Comparison of ENCODE assay signal across 1 cellular context in the genomic region with DNA sequence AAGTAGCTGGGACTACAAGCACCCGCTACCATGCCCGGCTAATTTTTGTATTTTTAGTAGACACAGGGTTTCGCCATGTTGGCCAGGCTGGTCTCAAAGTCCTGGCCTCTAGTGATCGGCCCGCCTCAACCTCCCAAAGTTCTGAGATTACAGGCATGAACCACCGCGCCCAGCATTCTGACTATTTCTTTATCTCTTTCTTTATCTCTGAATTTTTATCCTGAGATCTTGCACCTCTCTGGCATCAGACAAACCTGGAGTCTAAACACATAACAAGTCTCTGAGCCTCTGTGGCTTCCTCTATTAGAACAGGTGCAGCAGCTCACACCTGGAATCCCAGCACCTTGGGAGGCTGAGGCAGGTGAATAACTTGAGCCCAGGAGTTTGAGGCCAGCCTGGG.
TF ChIP-seq lines count a peak whose summit lies in the region.

No MANE protein-coding gene starts in this region.

TF ChIP-seq in HepG2, 621 proteins besides CTCF, POLR2A, EP300 and RAD21:
- TF ChIP-seq ZNF678 (CRISPR knock-in tag; IDR thresholded peaks at IDR 0.05): no peak
- no peak for TF ChIP-seq KDM3A (CRISPR knock-in tag; IDR thresholded peaks at IDR 0.05; ENCODE audit: low read depth)
- no peak for TF ChIP-seq ETV5 (CRISPR knock-in tag; IDR thresholded peaks at IDR 0.05; ENCODE audit: borderline replicate concordance)
- no peak for TF ChIP-seq KDM5A (IDR thresholded peaks at IDR 0.05; ENCODE audit: borderline replicate concordance, low read length)
- no peak for TF ChIP-seq RELA (CRISPR knock-in tag; IDR thresholded peaks at IDR 0.05)
- no peak for TF ChIP-seq ZMAT3 (CRISPR knock-in tag; conservative IDR thresholded peaks at IDR 0.05)
- TF ChIP-seq, protein P1, sequence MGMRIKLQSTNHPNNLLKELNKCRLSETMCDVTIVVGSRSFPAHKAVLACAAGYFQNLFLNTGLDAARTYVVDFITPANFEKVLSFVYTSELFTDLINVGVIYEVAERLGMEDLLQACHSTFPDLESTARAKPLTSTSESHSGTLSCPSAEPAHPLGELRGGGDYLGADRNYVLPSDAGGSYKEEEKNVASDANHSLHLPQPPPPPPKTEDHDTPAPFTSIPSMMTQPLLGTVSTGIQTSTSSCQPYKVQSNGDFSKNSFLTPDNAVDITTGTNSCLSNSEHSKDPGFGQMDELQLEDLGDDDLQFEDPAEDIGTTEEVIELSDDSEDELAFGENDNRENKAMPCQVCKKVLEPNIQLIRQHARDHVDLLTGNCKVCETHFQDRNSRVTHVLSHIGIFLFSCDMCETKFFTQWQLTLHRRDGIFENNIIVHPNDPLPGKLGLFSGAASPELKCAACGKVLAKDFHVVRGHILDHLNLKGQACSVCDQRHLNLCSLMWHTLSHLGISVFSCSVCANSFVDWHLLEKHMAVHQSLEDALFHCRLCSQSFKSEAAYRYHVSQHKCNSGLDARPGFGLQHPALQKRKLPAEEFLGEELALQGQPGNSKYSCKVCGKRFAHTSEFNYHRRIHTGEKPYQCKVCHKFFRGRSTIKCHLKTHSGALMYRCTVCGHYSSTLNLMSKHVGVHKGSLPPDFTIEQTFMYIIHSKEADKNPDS (CRISPR knock-in tag; IDR thresholded peaks at IDR 0.05): no peak
- TF ChIP-seq, protein P2, sequence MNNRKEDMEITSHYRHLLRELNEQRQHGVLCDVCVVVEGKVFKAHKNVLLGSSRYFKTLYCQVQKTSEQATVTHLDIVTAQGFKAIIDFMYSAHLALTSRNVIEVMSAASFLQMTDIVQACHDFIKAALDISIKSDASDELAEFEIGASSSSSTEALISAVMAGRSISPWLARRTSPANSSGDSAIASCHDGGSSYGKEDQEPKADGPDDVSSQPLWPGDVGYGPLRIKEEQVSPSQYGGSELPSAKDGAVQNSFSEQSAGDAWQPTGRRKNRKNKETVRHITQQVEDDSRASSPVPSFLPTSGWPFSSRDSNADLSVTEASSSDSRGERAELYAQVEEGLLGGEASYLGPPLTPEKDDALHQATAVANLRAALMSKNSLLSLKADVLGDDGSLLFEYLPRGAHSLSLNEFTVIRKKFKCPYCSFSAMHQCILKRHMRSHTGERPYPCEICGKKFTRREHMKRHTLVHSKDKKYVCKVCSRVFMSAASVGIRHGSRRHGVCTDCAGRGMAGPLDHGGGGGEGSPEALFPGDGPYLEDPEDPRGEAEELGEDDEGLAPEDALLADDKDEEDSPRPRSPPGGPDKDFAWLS (CRISPR knock-in tag; IDR thresholded peaks at IDR 0.05; ENCODE audit: borderline replicate concordance): no peak
- TF ChIP-seq, protein P3, sequence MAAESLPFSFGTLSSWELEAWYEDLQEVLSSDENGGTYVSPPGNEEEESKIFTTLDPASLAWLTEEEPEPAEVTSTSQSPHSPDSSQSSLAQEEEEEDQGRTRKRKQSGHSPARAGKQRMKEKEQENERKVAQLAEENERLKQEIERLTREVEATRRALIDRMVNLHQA (CRISPR knock-in tag; IDR thresholded peaks at IDR 0.05): no peak
- TF ChIP-seq, protein P4, sequence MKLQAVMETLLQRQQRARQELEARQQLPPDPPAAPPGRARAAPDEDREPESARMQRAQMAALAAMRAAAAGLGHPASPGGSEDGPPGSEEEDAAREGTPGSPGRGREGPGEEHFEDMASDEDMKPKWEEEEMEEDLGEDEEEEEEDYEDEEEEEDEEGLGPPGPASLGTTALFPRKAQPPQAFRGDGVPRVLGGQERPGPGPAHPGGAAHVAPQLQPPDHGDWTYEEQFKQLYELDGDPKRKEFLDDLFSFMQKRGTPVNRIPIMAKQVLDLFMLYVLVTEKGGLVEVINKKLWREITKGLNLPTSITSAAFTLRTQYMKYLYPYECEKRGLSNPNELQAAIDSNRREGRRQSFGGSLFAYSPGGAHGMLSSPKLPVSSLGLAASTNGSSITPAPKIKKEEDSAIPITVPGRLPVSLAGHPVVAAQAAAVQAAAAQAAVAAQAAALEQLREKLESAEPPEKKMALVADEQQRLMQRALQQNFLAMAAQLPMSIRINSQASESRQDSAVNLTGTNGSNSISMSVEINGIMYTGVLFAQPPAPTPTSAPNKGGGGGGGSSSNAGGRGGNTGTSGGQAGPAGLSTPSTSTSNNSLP (IDR thresholded peaks at IDR 0.05; ENCODE audit: low read depth, low read length): no peak
- no peak for TF ChIP-seq PHF21A (CRISPR knock-in tag; IDR thresholded peaks at IDR 0.05)
- TF ChIP-seq FOXC1 (CRISPR knock-in tag; IDR thresholded peaks at IDR 0.05; ENCODE audit: borderline replicate concordance): no peak
- no peak for TF ChIP-seq FLYWCH1 (CRISPR knock-in tag; IDR thresholded peaks at IDR 0.05)
- TF ChIP-seq KMT2B (CRISPR knock-in tag; IDR thresholded peaks at IDR 0.05): no peak
- TF ChIP-seq SRSF9 (IDR thresholded peaks at IDR 0.05; ENCODE audit: borderline replicate concordance, insufficient read depth, low read depth, low read length, poor library complexity, severe bottlenecking): no peak
- no peak for TF ChIP-seq ARNTL (CRISPR knock-in tag; IDR thresholded peaks at IDR 0.05)
- no peak for TF ChIP-seq TCF7 (IDR thresholded peaks at IDR 0.05; ENCODE audit: low read depth)
- TF ChIP-seq ZNF598 (CRISPR knock-in tag; IDR thresholded peaks at IDR 0.05; ENCODE audit: borderline replicate concordance): no peak
